ENCODE assay signal across 20 cellular contexts in genomic region chr10:106992064-106992463, GRCh38.
DNase-seq lines count a peak whose midpoint lies in the region; ATAC-seq, FAIRE-seq and TF ChIP-seq lines count a peak whose summit lies in the region.
"Had no signal": no experiment of that assay in that cellular context is flagged by ENCODE, and none has a peak within 500 bp of the region (broad histone marks: within the 10 kb centered on the region; RNA-seq: fewer than 3 reads in every experiment).

No MANE protein-coding gene starts in this region.

- in situ Hi-C loops in K562 (cut with MboI), result no loop called here

- WGBS in K562 (ENCODE audit: insufficient coverage, low coverage, missing lambda C conversion rate), result 52% methylated on average over 4 of the region's 4 CpGs

- no peak for TF ChIP-seq EP300 in K562 (IDR thresholded peaks at IDR 0.05; ENCODE audit: low read length)

- no peak overlapping the region for H3K27ac ChIP-seq in K562 (ENCODE audit: extremely low read depth, low read depth, low read length)
- no peak overlapping the region for H3K27ac ChIP-seq in osteoblast (ENCODE audit: low read depth, low read length)
- H3K27ac ChIP-seq in right atrium auricular region, result no peak overlapping the region

- no peak overlapping the region for H3K4me3 ChIP-seq in NB4 (ENCODE audit: low read depth, low read length)
- no peak overlapping the region for H3K4me3 ChIP-seq in K562
- no peak overlapping the region for H3K4me3 ChIP-seq in osteoblast (ENCODE audit: insufficient read depth, low read length)
- no peak overlapping the region for H3K4me3 ChIP-seq in right atrium auricular region
- H3K4me3 ChIP-seq: BLaER1 treated with 17β-estradiol and CSF1 and Interleukin-3, amounts not matched to agents 10 nM and 100 nM had no signal

- POLR2A ChIA-PET in K562 (lab: Yijun Ruan, JAX), result no interaction called here

- H2AFZ ChIP-seq in K562 (ENCODE audit: low read depth, low read length), result peak overlapping the region; percentile 62; the same call in 1 of the 2 replicates
- no peak overlapping the region for H2AFZ ChIP-seq in osteoblast (ENCODE audit: low read length)

- H3K4me1 ChIP-seq in K562 (replicated peaks in 1 of 2; ENCODE audit: control insufficient read depth in 2 of 2, insufficient read depth in 2 of 2, low read length in 2 of 2) (peaks cover under 1 to 6% of the 10 kb centered on the region in 2 experiments; a peak in 2 of 5 replicates), osteoblast (ENCODE audit: insufficient read depth, low read length) (no peaks in the 10 kb centered on the region), right atrium auricular region (no peaks in the 10 kb centered on the region)

- H3K9me1 ChIP-seq in K562 (ENCODE audit: control insufficient read depth, insufficient read depth, low read length), result no peaks in the 10 kb centered on the region

- H4K20me1 ChIP-seq in K562 (replicated peaks; ENCODE audit: control insufficient read depth, insufficient read depth, low read length) (no peaks in the 10 kb centered on the region), osteoblast (ENCODE audit: insufficient read depth, low read length) (no peaks in the 10 kb centered on the region)
- H4K20me1 ChIP-seq: BLaER1 treated with 17β-estradiol and CSF1 and Interleukin-3, amounts not matched to agents 10 nM and 100 nM had no signal

- no TSS peak for BruUV-seq in K562 (replicated peaks; lab: Mats Ljungman, UMichigan)

- no peak for TF ChIP-seq CTCF in NB4 (IDR thresholded peaks at IDR 0.05; ENCODE audit: low read depth, low read length)
- TF ChIP-seq CTCF in K562 (IDR thresholded peaks at IDR 0.05 in 2 of 3, conservative IDR thresholded peaks at IDR 0.05 in 1 of 3; ENCODE audit: insufficient read depth in 2 of 3, low read depth in 1 of 3, low read length in 3 of 3), result no peak
- TF ChIP-seq CTCF in osteoblast (IDR thresholded peaks at IDR 0.05; ENCODE audit: extremely low read depth, low read depth, low read length), result no peak
- TF ChIP-seq CTCF in right atrium auricular region (IDR thresholded peaks at IDR 0.05), result no peak

- TF ChIP-seq POLR2A in GM12891 (IDR thresholded peaks at IDR 0.05; ENCODE audit: low read depth, low read length) (no peak), NB4 (IDR thresholded peaks at IDR 0.05; ENCODE audit: extremely low read depth, insufficient read length) (no peak), K562 (conservative IDR thresholded peaks at IDR 0.05) (no peak)

- TF ChIP-seq RAD21 in K562 (CRISPR knock-in tag; conservative IDR thresholded peaks at IDR 0.05 in 1 of 2, IDR thresholded peaks at IDR 0.05 in 1 of 2), result no peak

- H3K36me3 ChIP-seq in K562 (ENCODE audit: control insufficient read depth, insufficient read depth, low read length), result no peaks in the 10 kb centered on the region
- no peaks in the 10 kb centered on the region for H3K36me3 ChIP-seq in osteoblast (ENCODE audit: insufficient read depth, low read length)
- H3K36me3 ChIP-seq in right atrium auricular region, result no peaks in the 10 kb centered on the region
- H3K36me3 ChIP-seq: BLaER1 treated with 17β-estradiol and CSF1 and Interleukin-3, amounts not matched to agents 10 nM and 100 nM had no signal

- intact Hi-C loops in K562 (cut with micrococcal nuclease), result no loop called here

- no peaks in the 10 kb centered on the region for H3K27me3 ChIP-seq in K562 (ENCODE audit: control insufficient read depth in 2 of 2, insufficient read depth in 2 of 2, low read length in 2 of 2)
- H3K27me3 ChIP-seq in osteoblast (ENCODE audit: insufficient read depth, low read length), result no peaks in the 10 kb centered on the region
- H3K27me3 ChIP-seq in right atrium auricular region, result no peaks in the 10 kb centered on the region
- H3K27me3 ChIP-seq: BLaER1 treated with 17β-estradiol and CSF1 and Interleukin-3, amounts not matched to agents 10 nM and 100 nM had no signal

- no peak overlapping the region for H3K9ac ChIP-seq in K562 (ENCODE audit: insufficient read depth in 1 of 2, low read depth in 2 of 2, low read length in 2 of 2)
- H3K9ac ChIP-seq: BLaER1 treated with 17β-estradiol and CSF1 and Interleukin-3, amounts not matched to agents 10 nM and 100 nM; SK-N-SH had no signal

- ATAC-seq in K562, result no peak

- H3K79me2 ChIP-seq in K562 (ENCODE audit: control insufficient read depth, insufficient read depth, low read length), result no peaks in the 10 kb centered on the region
- no peaks in the 10 kb centered on the region for H3K79me2 ChIP-seq in osteoblast (ENCODE audit: insufficient read depth, low read length)

- CTCF ChIA-PET in K562 (lab: Yijun Ruan, JAX; ENCODE audit: low intra/inter-chr PET ratio), result no interaction called here

- DNase-seq in GM12891 (ENCODE audit: insufficient read length, low spot score), result no peak
- peak; percentile 4 for DNase-seq in NB4 (ENCODE audit: low read depth)
- DNase-seq in K562 (ENCODE audit: extremely low read depth in 1 of 4, low spot score in 3 of 4), result no peak
- DNase-seq in osteoblast (ENCODE audit: insufficient read length, low spot score, missing footprints), result peak; percentile 15
- no peak for DNase-seq in right atrium auricular region (ENCODE audit: low spot score)
- no peak for DNase-seq in DMS 273 (lab: John Stamatoyannopoulos, UW; ENCODE audit: unreplicated experiment)
- DNase-seq in D341Med (ENCODE audit: low spot score), result no peak
- DNase-seq: DMS 273 treated with DMSO at 0.1 percent for 48 hours, H9, Karpas-422, MM.1S, NCI-H1436, NCI-H2029 treated with DMSO at 0.1 percent for 48 hours, NCI-H2171 treated with DMSO at 0.1 percent for 48 hours, NCI-H82, Right ventricle myocardium superior, SK-N-SH had no signal

- H3K9me3 ChIP-seq in K562 (replicated peaks; ENCODE audit: control insufficient read depth, insufficient read depth, low read depth, low read length) (no peaks in the 10 kb centered on the region), osteoblast (ENCODE audit: low read depth, low read length) (no peaks in the 10 kb centered on the region), right atrium auricular region (no peaks in the 10 kb centered on the region)
- H3K9me3 ChIP-seq: BLaER1 treated with 17β-estradiol and CSF1 and Interleukin-3, amounts not matched to agents 10 nM and 100 nM; SK-N-SH had no signal

- H3K4me2 ChIP-seq in K562 (ENCODE audit: insufficient read depth, low read length) (no peak overlapping the region), osteoblast (ENCODE audit: insufficient read depth, low read length) (no peak overlapping the region)
- H3K4me2 ChIP-seq: SK-N-SH had no signal

- FAIRE-seq in GM12891 (lab: Jason Lieb, UNC) (no peak), K562 (lab: Jason Lieb, UNC) (peak; percentile 62)
- FAIRE-seq: A204.1, RCC 7860 had no signal

TF ChIP-seq in GM12891, 5 proteins besides CTCF, POLR2A, EP300 and RAD21:
- TF ChIP-seq POLR2AphosphoS5 (IDR thresholded peaks at IDR 0.05; ENCODE audit: low read depth, low read length) (no peak), POU2F2 (IDR thresholded peaks at IDR 0.05; ENCODE audit: low read depth, low read length) (no peak), PAX5 (IDR thresholded peaks at IDR 0.05; ENCODE audit: insufficient read depth, low read length, severe bottlenecking) (no peak), SPI1 (IDR thresholded peaks at IDR 0.05; ENCODE audit: low read depth, low read length) (peak; percentile 18; the same call in 1 of the 2 replicates), TAF1 (IDR thresholded peaks at IDR 0.05; ENCODE audit: low read depth, low read length) (no peak)

TF ChIP-seq in K562, 482 proteins besides CTCF, POLR2A, EP300 and RAD21:
- no peak for TF ChIP-seq L3MBTL2 (IDR thresholded peaks at IDR 0.05)
- peak; percentile 97 for TF ChIP-seq SPI1 (IDR thresholded peaks at IDR 0.05; ENCODE audit: borderline replicate concordance, low read depth, low read length)
- no peak for TF ChIP-seq LEF1 (IDR thresholded peaks at IDR 0.05)
- no peak for TF ChIP-seq ZNF217 (CRISPR knock-in tag; IDR thresholded peaks at IDR 0.05)
- no peak for TF ChIP-seq GATAD2A (IDR thresholded peaks at IDR 0.05)
- no peak for TF ChIP-seq THAP12 (CRISPR knock-in tag; IDR thresholded peaks at IDR 0.05)
- no peak for TF ChIP-seq ZNF280B (CRISPR knock-in tag; IDR thresholded peaks at IDR 0.05)
- no peak for TF ChIP-seq NR2F6 (CRISPR knock-in tag; IDR thresholded peaks at IDR 0.05)
- TF ChIP-seq ZFX (CRISPR knock-in tag; IDR thresholded peaks at IDR 0.05), result no peak
TF ChIP-seq in K562: peak in this region for 1.

Comparison
In these comparisons a context has a peak if more than half of its experiments do, and no peak if none do; other contexts are left out.
1. DNase-seq: peak in NB4 (single experiment) and osteoblast (single experiment); none in GM12891 (single experiment), K562 (0 of 4), right atrium auricular region (single experiment), DMS 273 (single experiment) and D341Med (single experiment).